10 cellular contexts compared by ENCODE assay signal in the genomic region with DNA sequence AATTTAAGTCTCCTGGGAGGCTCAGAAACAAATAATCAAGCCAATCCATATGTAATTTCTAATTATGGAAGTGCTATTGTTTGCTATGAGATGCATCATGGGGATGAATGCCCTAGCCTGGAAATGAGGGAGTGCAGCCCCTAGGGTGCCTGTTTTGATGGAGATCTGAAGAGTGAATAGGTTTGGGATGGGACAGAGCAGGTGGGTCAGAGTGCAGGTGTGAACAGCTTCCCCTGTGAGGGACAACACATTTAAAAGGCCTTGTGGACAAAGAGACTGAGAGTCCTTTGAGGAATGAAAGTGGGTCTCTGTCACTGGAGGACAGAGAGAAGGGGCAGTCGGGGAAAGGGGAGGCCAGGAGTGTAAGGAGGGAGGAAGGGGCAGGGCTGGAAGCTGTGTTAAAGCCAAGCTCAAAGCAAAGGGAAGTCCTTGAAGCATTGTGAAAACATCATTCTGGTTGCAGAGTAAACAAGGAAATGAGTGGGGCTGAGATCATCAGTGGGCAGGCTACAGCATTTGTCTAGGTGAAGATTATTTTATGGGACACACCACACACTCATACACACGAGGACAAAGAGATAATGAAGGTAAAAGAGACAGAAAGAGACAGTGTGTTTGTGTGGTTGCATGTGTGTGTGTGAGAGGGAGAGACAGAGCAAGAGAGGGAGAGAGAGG.
DNase-seq lines count a peak whose midpoint lies in the region; FAIRE-seq and TF ChIP-seq lines count a peak whose summit lies in the region.
"Had no signal": no experiment of that assay in that cellular context is flagged by ENCODE, and none has a peak within 500 bp of the region (broad histone marks: within the 10 kb centered on the region; RNA-seq: fewer than 3 reads in every experiment).

No MANE protein-coding gene starts in this region.

- H3K9me3 ChIP-seq in HEK293 (ENCODE audit: control insufficient read depth, insufficient read depth, low read depth, low read length) (no peaks in the 10 kb centered on the region), endodermal cell (ENCODE audit: control insufficient read depth, low read length) (no peaks in the 10 kb centered on the region), small intestine (ENCODE audit: control insufficient read depth, low read depth) (no peaks in the 10 kb centered on the region)

- no peaks in the 10 kb centered on the region for H3K4me1 ChIP-seq in HEK293 (ENCODE audit: control insufficient read depth, insufficient read depth, low read length)
- no peaks in the 10 kb centered on the region for H3K4me1 ChIP-seq in endodermal cell (ENCODE audit: control insufficient read depth, insufficient read depth, low read length)
- H3K4me1 ChIP-seq in small intestine (ENCODE audit: control insufficient read depth in 2 of 2, insufficient read depth in 1 of 2, low read depth in 1 of 2, low read length in 1 of 2) = no peaks in the 10 kb centered on the region

- POLR2A ChIA-PET in HEK293 (lab: Yijun Ruan, JAX) = no interaction called here

- H3K36me3 ChIP-seq in HEK293 (ENCODE audit: control insufficient read depth in 2 of 2, insufficient read depth in 1 of 2, low read length in 2 of 2) = no peaks in the 10 kb centered on the region
- H3K36me3 ChIP-seq in endodermal cell (ENCODE audit: control insufficient read depth, insufficient read depth, low read length) = no peaks in the 10 kb centered on the region
- no peaks in the 10 kb centered on the region for H3K36me3 ChIP-seq in small intestine (ENCODE audit: control insufficient read depth in 2 of 2, insufficient read depth in 2 of 2, low read length in 2 of 2)

- CTCF ChIA-PET in HEK293 (lab: Yijun Ruan, JAX) = interaction anchor here (0.7 to 1.2 kb wide), 2 partner anchors 12 to 336 kb away, joined by 3 to 4 read pairs; no protein-coding TSS in a partner anchor

- H3K27ac Mint-ChIP-seq in endodermal cell (no peak overlapping the region), progenitor cell of endocrine pancreas (peak overlapping the region; percentile 34)
- no peak overlapping the region for H3K27ac Mint-ChIP-seq in activated T-helper 2 cell treated with anti-CD3 and anti-CD28 coated beads, Interferon-gamma antibody, Interleukin-2, Interleukin-4, amounts not matched to agents 10 μg/mL and 5 μg/mL and 100 μg/mL, durations not matched to agents 14 hours and 24 hours and 36 hours

- H3K27me3 ChIP-seq in endodermal cell (ENCODE audit: control insufficient read depth, insufficient read depth, low read length, poor library complexity, severe bottlenecking) (no peaks in the 10 kb centered on the region), small intestine (ENCODE audit: control insufficient read depth in 2 of 2, insufficient read depth in 2 of 2, low read length in 2 of 2) (no peaks in the 10 kb centered on the region)

- DNase-seq in NCI-H510A (lab: John Stamatoyannopoulos, UW) (peak; percentile 38), endodermal cell (peak; percentile 50), progenitor cell of endocrine pancreas (ENCODE audit: low spot score, unreplicated experiment) (no peak), CD1c-positive myeloid dendritic cell (ENCODE audit: extremely low spot score) (no peak), small intestine (no peak)
- DNase-seq in activated CD4-positive, alpha-beta T cell treated with anti-CD3 and anti-CD28 coated beads for 1 hour = no peak
- DNase-seq in activated T-helper 2 cell treated with anti-CD3 and anti-CD28 coated beads, Interferon-gamma antibody, Interleukin-2, Interleukin-4, amounts not matched to agents 10 μg/mL and 5 μg/mL and 100 μg/mL, durations not matched to agents 14 hours and 24 hours and 36 hours (ENCODE audit: low spot score) = no peak
- DNase-seq: activated naive CD4-positive, alpha-beta T cell treated with anti-CD3 and anti-CD28 coated beads, Interleukin-2, amount 50 U/mL, for 16 hours had no signal

- 47 to 70% methylated on average over 2 of the region's 2 CpGs for WGBS in endodermal cell (ENCODE audit: insufficient coverage in 1 of 2, insufficient read length in 1 of 2), 2 experiments
- 6 to 23% (median 7%) methylated on average over 2 of the region's 2 CpGs for WGBS in small intestine, 3 donors

- H3K27me3 Mint-ChIP-seq in endodermal cell (ENCODE audit: insufficient read depth) (no peaks in the 10 kb centered on the region), progenitor cell of endocrine pancreas (no peaks in the 10 kb centered on the region)
- H3K27me3 Mint-ChIP-seq in activated T-helper 2 cell treated with anti-CD3 and anti-CD28 coated beads, Interferon-gamma antibody, Interleukin-2, Interleukin-4, amounts not matched to agents 10 μg/mL and 5 μg/mL and 100 μg/mL, durations not matched to agents 14 hours and 24 hours and 36 hours (ENCODE audit: low read depth) = no peaks in the 10 kb centered on the region

- H3K4me1 Mint-ChIP-seq in endodermal cell (peaks cover 6% of the 10 kb centered on the region), progenitor cell of endocrine pancreas (ENCODE audit: low read depth) (peaks cover 6% of the 10 kb centered on the region)
- no peaks in the 10 kb centered on the region for H3K4me1 Mint-ChIP-seq in activated T-helper 2 cell treated with anti-CD3 and anti-CD28 coated beads, Interferon-gamma antibody, Interleukin-2, Interleukin-4, amounts not matched to agents 10 μg/mL and 5 μg/mL and 100 μg/mL, durations not matched to agents 14 hours and 24 hours and 36 hours (ENCODE audit: low read depth)

- TF ChIP-seq CTCF in HEK293 (tag by site-specific recombination; IDR thresholded peaks at IDR 0.05) (no peak), endodermal cell (conservative IDR thresholded peaks at IDR 0.05) (no peak), progenitor cell of endocrine pancreas (IDR thresholded peaks at IDR 0.05; ENCODE audit: unreplicated experiment) (no peak)

- H3K4me3 Mint-ChIP-seq in endodermal cell = no peak overlapping the region
- H3K4me3 Mint-ChIP-seq in progenitor cell of endocrine pancreas (ENCODE audit: low read depth) = no peak overlapping the region
- no peak overlapping the region for H3K4me3 Mint-ChIP-seq in activated T-helper 2 cell treated with anti-CD3 and anti-CD28 coated beads, Interferon-gamma antibody, Interleukin-2, Interleukin-4, amounts not matched to agents 10 μg/mL and 5 μg/mL and 100 μg/mL, durations not matched to agents 14 hours and 24 hours and 36 hours (ENCODE audit: low read depth)

- H3K4me3 ChIP-seq in HEK293 (ENCODE audit: low read depth, low read length) (no peak overlapping the region), endodermal cell (ENCODE audit: low read length) (no peak overlapping the region), small intestine (ENCODE audit: low read depth in 1 of 2, low read length in 2 of 2) (no peak overlapping the region)
- H3K4me3 ChIP-seq: K562 had no signal

- no peak overlapping the region for H3K9ac ChIP-seq in endodermal cell (ENCODE audit: extremely low read depth, low read length, poor library complexity, severe bottlenecking)

- FAIRE-seq in small intestine (lab: Jason Lieb, UNC) = no peak
- FAIRE-seq: K562 had no signal

- intact Hi-C loops in activated T-helper 2 cell treated with anti-CD3 and anti-CD28 coated beads, Interferon-gamma antibody, Interleukin-2, Interleukin-4, amounts not matched to agents 10 μg/mL and 5 μg/mL and 100 μg/mL, durations not matched to agents 14 hours and 24 hours and 36 hours (cut with micrococcal nuclease) = no loop called here

- H3K27ac ChIP-seq in HEK293 (ENCODE audit: extremely low read depth, low read depth, low read length) (no peak overlapping the region), endodermal cell (ENCODE audit: low read depth, low read length) (no peak overlapping the region), small intestine (ENCODE audit: low read depth in 1 of 2, low read length in 1 of 2) (no peak overlapping the region)

- H3K36me3 Mint-ChIP-seq in endodermal cell (ENCODE audit: low read depth) = no peaks in the 10 kb centered on the region
- H3K36me3 Mint-ChIP-seq in progenitor cell of endocrine pancreas (ENCODE audit: insufficient read depth) = no peaks in the 10 kb centered on the region
- H3K36me3 Mint-ChIP-seq in activated T-helper 2 cell treated with anti-CD3 and anti-CD28 coated beads, Interferon-gamma antibody, Interleukin-2, Interleukin-4, amounts not matched to agents 10 μg/mL and 5 μg/mL and 100 μg/mL, durations not matched to agents 14 hours and 24 hours and 36 hours (ENCODE audit: low read depth) = no peaks in the 10 kb centered on the region

- peaks cover 5% of the 10 kb centered on the region for H3K9me3 Mint-ChIP-seq in endodermal cell
- peaks cover 4% of the 10 kb centered on the region for H3K9me3 Mint-ChIP-seq in progenitor cell of endocrine pancreas (ENCODE audit: low read depth)
- no peaks in the 10 kb centered on the region for H3K9me3 Mint-ChIP-seq in activated T-helper 2 cell treated with anti-CD3 and anti-CD28 coated beads, Interferon-gamma antibody, Interleukin-2, Interleukin-4, amounts not matched to agents 10 μg/mL and 5 μg/mL and 100 μg/mL, durations not matched to agents 14 hours and 24 hours and 36 hours

TF ChIP-seq in HEK293, 187 proteins besides CTCF, POLR2A, EP300 and RAD21 (continues in another document):
- TF ChIP-seq ZBTB20 (tag by site-specific recombination; IDR thresholded peaks at IDR 0.05) (peak; percentile 69), ZNF692 (tag by site-specific recombination; IDR thresholded peaks at IDR 0.05) (peak; percentile 49)
- TF ChIP-seq, protein P1, sequence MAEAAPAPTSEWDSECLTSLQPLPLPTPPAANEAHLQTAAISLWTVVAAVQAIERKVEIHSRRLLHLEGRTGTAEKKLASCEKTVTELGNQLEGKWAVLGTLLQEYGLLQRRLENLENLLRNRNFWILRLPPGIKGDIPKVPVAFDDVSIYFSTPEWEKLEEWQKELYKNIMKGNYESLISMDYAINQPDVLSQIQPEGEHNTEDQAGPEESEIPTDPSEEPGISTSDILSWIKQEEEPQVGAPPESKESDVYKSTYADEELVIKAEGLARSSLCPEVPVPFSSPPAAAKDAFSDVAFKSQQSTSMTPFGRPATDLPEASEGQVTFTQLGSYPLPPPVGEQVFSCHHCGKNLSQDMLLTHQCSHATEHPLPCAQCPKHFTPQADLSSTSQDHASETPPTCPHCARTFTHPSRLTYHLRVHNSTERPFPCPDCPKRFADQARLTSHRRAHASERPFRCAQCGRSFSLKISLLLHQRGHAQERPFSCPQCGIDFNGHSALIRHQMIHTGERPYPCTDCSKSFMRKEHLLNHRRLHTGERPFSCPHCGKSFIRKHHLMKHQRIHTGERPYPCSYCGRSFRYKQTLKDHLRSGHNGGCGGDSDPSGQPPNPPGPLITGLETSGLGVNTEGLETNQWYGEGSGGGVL (tag by site-specific recombination; IDR thresholded peaks at IDR 0.05) = peak; percentile 74

Comparison
In these comparisons a context has a peak if more than half of its experiments do, and no peak if none do; other contexts are left out.
1. DNase-seq: peak in NCI-H510A (single experiment) and endodermal cell (single experiment); none in progenitor cell of endocrine pancreas (single experiment), CD1c-positive myeloid dendritic cell (single experiment), activated CD4-positive, alpha-beta T cell treated with anti-CD3 and anti-CD28 coated beads for 1 hour (single experiment), small intestine (single experiment) and activated T-helper 2 cell treated with anti-CD3 and anti-CD28 coated beads, Interferon-gamma antibody, Interleukin-2, Interleukin-4, amounts not matched to agents 10 μg/mL and 5 μg/mL and 100 μg/mL, durations not matched to agents 14 hours and 24 hours and 36 hours (single experiment).